Comparison of ENCODE assay signal across 14 cellular contexts in the genomic region with DNA sequence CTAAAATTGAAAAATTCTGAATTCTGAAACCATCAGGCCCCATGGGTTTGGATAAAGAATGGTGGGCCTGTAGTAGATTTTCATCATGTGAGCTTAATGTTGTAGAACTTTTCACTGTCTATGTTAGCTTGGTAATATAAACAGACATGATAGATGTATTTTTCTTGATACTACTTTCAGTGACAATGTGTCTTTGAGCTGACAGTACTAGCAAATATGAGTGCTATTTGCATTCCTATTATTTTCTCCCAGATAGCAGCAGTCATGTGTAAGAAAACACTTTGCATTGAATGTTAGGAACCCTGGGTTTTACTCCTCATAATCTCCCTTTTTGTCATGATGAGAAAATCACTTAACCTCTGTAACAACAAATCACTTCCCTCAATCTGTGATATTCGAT. TPM values are rescaled to one million over a fixed set of nuclear protein-coding genes. Genes with fewer than 3 reads are reported as not detected.
"Had no signal": no experiment of that assay in that cellular context is flagged by ENCODE, and none has a peak within 500 bp of the region (broad histone marks: within the 10 kb centered on the region; RNA-seq: fewer than 3 reads in every experiment).

No MANE protein-coding gene starts in this region.

- H3K4me1 Mint-ChIP-seq: mesothelial cell of epicardium had no signal

- H3K4me1 ChIP-seq: tibial artery had no signal

- H3K4me3 ChIP-seq: cardiac muscle cell, dorsolateral prefrontal cortex, lower lobe of right lung, tibial artery had no signal

- ATAC-seq: left colon, lower lobe of right lung had no signal

- H3K4me3 Mint-ChIP-seq: activated naive CD4-positive, alpha-beta T cell treated with anti-CD3 and anti-CD28 coated beads for 36 hours; mesothelial cell of epicardium had no signal

- H3K27ac Mint-ChIP-seq: mesothelial cell of epicardium had no signal

- H3K36me3 ChIP-seq: cardiac muscle cell, lower lobe of right lung, tibial artery had no signal

- H3K36me3 Mint-ChIP-seq: mesothelial cell of epicardium had no signal

- FAIRE-seq: islet of Langerhans, urothelium cell line had no signal

- H3K27me3 ChIP-seq: cardiac muscle cell, dorsolateral prefrontal cortex, tibial artery had no signal

- H3K27ac ChIP-seq: cardiac muscle cell, dorsolateral prefrontal cortex, lower lobe of right lung, tibial artery had no signal

- H3K9me3 ChIP-seq: lower lobe of right lung, tibial artery had no signal

- H3K9me3 Mint-ChIP-seq: activated naive CD4-positive, alpha-beta T cell treated with anti-CD3 and anti-CD28 coated beads for 36 hours; mesothelial cell of epicardium had no signal

- DNase-seq: activated CD4-positive, alpha-beta T cell treated with anti-CD3 and anti-CD28 coated beads, Interleukin-2, amount 50 U/mL, for 1 hour; activated naive CD4-positive, alpha-beta T cell treated with anti-CD3 and anti-CD28 coated beads for 36 hours; dorsolateral prefrontal cortex; erythroblast; left colon; lower lobe of right lung; stimulated activated CD4-positive, alpha-beta T cell treated with anti-CD3 and anti-CD28 coated beads, Interleukin-2, amount 100 ng/mL, for 48 hours; stimulated activated naive CD4-positive, alpha-beta T cell; tibial artery had no signal

RNA-seq across cellular contexts. Expression of gene KMO, which starts 18.1 kb away (rescaled TPM):
- total RNA-seq: activated naive CD4-positive, alpha-beta T cell treated with anti-CD3 and anti-CD28 coated beads for 36 hours; cardiac muscle cell; mesothelial cell of epicardium; T-helper 2 cell treated with Interferon-gamma antibody and Interleukin-4, amounts not matched to agents 100 ng/mL and 5 ng/mL, for 36 hours had no signal
- polyA plus RNA-seq: cardiac muscle cell had no signal
